Comparison of ENCODE assay signal across 18 cellular contexts in the genomic region with DNA sequence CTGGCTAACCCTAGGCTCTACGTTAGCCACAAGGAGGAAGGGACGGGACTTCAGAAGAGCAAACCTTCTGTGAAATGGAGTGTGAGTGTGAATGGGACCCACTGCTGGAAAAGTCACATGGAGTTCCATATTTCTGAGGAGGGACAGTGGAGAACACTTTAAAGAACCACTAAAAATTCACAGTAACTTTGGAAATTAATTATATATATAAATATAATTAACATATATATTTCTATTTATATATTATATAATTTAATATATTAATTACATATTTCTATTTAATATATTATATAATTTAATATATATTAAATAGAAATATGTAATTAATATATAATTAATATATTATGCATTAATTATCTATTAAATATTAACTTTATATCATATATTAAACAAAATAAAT.
DNase-seq lines count a peak whose midpoint lies in the region; ATAC-seq lines count a peak whose summit lies in the region.
"Had no signal": no experiment of that assay in that cellular context is flagged by ENCODE, and none has a peak within 500 bp of the region (broad histone marks: within the 10 kb centered on the region; RNA-seq: fewer than 3 reads in every experiment).

No MANE protein-coding gene starts in this region.

- no peaks in the 10 kb centered on the region for H3K4me1 Mint-ChIP-seq in activated CD8-positive, alpha-beta memory T cell treated with anti-CD3 and anti-CD28 coated beads, Interleukin-2, amount 10 ng/mL, durations not matched to agents 7 days and 5 days
- H3K4me1 Mint-ChIP-seq: CD4-positive, alpha-beta memory T cell had no signal

- peaks cover 2% of the 10 kb centered on the region for H3K9me3 Mint-ChIP-seq in activated CD8-positive, alpha-beta memory T cell treated with anti-CD3 and anti-CD28 coated beads, Interleukin-2, amount 10 ng/mL, durations not matched to agents 7 days and 5 days (ENCODE audit: low read depth)

- CTCF ChIA-PET in activated CD8-positive, alpha-beta memory T cell treated with anti-CD3 and anti-CD28 coated beads, Interleukin-2, amount 10 ng/mL, durations not matched to agents 7 days and 5 days (lab: Charles Lee): no interaction called here

- H3K27ac Mint-ChIP-seq in activated CD8-positive, alpha-beta memory T cell treated with anti-CD3 and anti-CD28 coated beads, Interleukin-2, amount 10 ng/mL, durations not matched to agents 7 days and 5 days: peak overlapping the region; percentile 41
- H3K27ac Mint-ChIP-seq: CD4-positive, alpha-beta memory T cell had no signal

- ATAC-seq in activated CD8-positive, alpha-beta memory T cell treated with anti-CD3 and anti-CD28 coated beads, Interleukin-2, amount 10 ng/mL, durations not matched to agents 7 days and 5 days: no peak

- H3K36me3 Mint-ChIP-seq in activated CD8-positive, alpha-beta memory T cell treated with anti-CD3 and anti-CD28 coated beads, Interleukin-2, amount 10 ng/mL, durations not matched to agents 7 days and 5 days: no peaks in the 10 kb centered on the region
- H3K36me3 Mint-ChIP-seq: CD4-positive, alpha-beta memory T cell had no signal

- DNase-seq in NCI-H2227 treated with DMSO at 0.1 percent for 48 hours (lab: John Stamatoyannopoulos, UW): peak; percentile 20
- no peak for DNase-seq in NCI-H2227 (lab: John Stamatoyannopoulos, UW; ENCODE audit: unreplicated experiment)
- DNase-seq in activated CD8-positive, alpha-beta memory T cell treated with anti-CD3 and anti-CD28 coated beads, Interleukin-2, amount 10 ng/mL, durations not matched to agents 7 days and 5 days: no peak
- no peak for DNase-seq in activated CD8-positive, alpha-beta memory T cell treated with anti-CD3 and anti-CD28 coated beads, Interleukin-2, amount 50 U/mL, for 48 hours
- peak; percentile 23 for DNase-seq in SK-N-DZ (ENCODE audit: low spot score)
- no peak for DNase-seq in AG08395 (ENCODE audit: low spot score)
- DNase-seq in putamen (ENCODE audit: low spot score): no peak
- DNase-seq: C1 segment of cervical spinal cord; CD4-positive, alpha-beta memory T cell; COR-L47; NCI-H1048; NCI-H1694; NCI-H2081; NCI-H2171 treated with DMSO at 0.1 percent for 48 hours; NCI-H446; NCI-H524 treated with DMSO at 0.1 percent for 48 hours; Right ventricle myocardium superior; RPMI8226 had no signal

- H3K4me3 Mint-ChIP-seq in activated CD8-positive, alpha-beta memory T cell treated with anti-CD3 and anti-CD28 coated beads, Interleukin-2, amount 10 ng/mL, durations not matched to agents 7 days and 5 days: no peak overlapping the region
- H3K4me3 Mint-ChIP-seq: CD4-positive, alpha-beta memory T cell had no signal

- H3K27me3 Mint-ChIP-seq in activated CD8-positive, alpha-beta memory T cell treated with anti-CD3 and anti-CD28 coated beads, Interleukin-2, amount 10 ng/mL, durations not matched to agents 7 days and 5 days: no peaks in the 10 kb centered on the region
- H3K27me3 Mint-ChIP-seq: CD4-positive, alpha-beta memory T cell had no signal

Comparison
In these comparisons a context has a peak if more than half of its experiments do, and no peak if none do; other contexts are left out.
1. DNase-seq: peak in NCI-H2227 treated with DMSO at 0.1 percent for 48 hours (single experiment) and SK-N-DZ (single experiment); none in NCI-H2227 (single experiment), activated CD8-positive, alpha-beta memory T cell treated with anti-CD3 and anti-CD28 coated beads, Interleukin-2, amount 10 ng/mL, durations not matched to agents 7 days and 5 days (single experiment), activated CD8-positive, alpha-beta memory T cell treated with anti-CD3 and anti-CD28 coated beads, Interleukin-2, amount 50 U/mL, for 48 hours (single experiment), AG08395 (single experiment) and putamen (single experiment).